ENCODE assay signal across 8 cellular contexts in the genomic region with DNA sequence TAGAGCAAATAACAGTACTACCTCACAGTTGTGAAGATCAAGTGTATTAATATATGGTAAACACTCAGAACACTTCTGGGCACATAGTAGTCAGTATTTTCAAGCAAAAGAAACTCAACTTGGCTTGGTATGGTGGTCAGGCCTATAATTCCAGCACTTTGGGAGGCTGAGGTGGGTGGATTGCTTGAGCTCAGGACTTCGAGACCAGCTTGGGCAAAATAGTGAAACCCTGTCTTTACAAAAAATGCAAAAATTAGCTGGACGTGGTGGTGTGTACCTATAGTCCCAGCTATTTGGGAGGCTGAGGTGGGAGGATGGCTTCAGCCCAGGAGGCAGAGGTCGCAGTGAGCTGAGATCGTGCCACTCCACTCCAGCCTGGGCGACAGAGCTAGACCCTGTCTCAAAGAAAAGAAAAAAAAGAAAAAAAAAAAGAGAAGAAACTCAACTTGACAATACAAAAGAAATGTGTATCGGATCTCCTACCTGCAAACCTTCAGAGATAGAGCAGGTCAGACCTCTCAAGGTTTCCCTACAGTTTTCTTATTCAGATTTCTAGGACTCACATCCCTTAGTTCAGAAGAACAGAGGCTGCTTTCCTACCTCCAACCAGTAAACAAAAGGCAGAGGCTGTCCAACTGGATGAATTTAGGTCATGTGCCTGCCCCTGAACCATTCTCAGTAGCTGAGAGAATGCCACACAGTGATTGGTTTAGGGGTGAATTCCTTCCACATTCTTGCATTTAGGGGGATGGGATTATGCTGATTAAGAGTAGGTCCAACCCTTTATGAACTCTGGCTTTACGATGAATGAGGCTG. TPM values are rescaled to one million over a fixed set of nuclear protein-coding genes. Genes with fewer than 3 reads are reported as not detected.
DNase-seq lines count a peak whose midpoint lies in the region; ATAC-seq, FAIRE-seq and TF ChIP-seq lines count a peak whose summit lies in the region.

No MANE protein-coding gene starts in this region.

- peaks cover 34% of the 10 kb centered on the region for H3K79me2 ChIP-seq in astrocyte (ENCODE audit: insufficient read depth, low read length)
- H3K79me2 ChIP-seq in keratinocyte (ENCODE audit: control insufficient read depth, insufficient read depth, low read length): peaks cover 32% of the 10 kb centered on the region

- CTCF ChIA-PET in Caco-2 (lab: Charles Lee): interaction anchor here (0.5 to 1.3 kb wide), 2 partner anchors 14 to 319 kb away, joined by 3 read pairs; no protein-coding TSS in a partner anchor

- peak overlapping the region; percentile 70 for H3K27ac Mint-ChIP-seq in Caco-2 (ENCODE audit: unreplicated experiment)
- peak overlapping the region; percentile 75 for H3K27ac Mint-ChIP-seq in astrocyte (ENCODE audit: unreplicated experiment)
- H3K27ac Mint-ChIP-seq in stimulated activated effector memory CD8-positive, alpha-beta T cell treated with anti-CD3 and anti-CD28 coated beads, Interleukin-12 subunit alpha, Interleukin-12 subunit beta, amount 100 ng/mL, for 72 hours: no peak overlapping the region

- no peak overlapping the region for H3K9ac ChIP-seq in astrocyte (ENCODE audit: low read length)
- H3K9ac ChIP-seq in keratinocyte (ENCODE audit: control insufficient read depth, extremely low read depth, insufficient read depth, low read length): no peak overlapping the region

- peak; percentile 83 to 84 for DNase-seq in Caco-2
- DNase-seq in Jurkat, Clone E6-1 (ENCODE audit: low read depth, low spot score): peak; percentile 40
- DNase-seq in astrocyte (ENCODE audit: low read depth): peak; percentile 77
- no peak for DNase-seq in keratinocyte (ENCODE audit: low read depth, low spot score)
- no peak for DNase-seq in activated CD8-positive, alpha-beta memory T cell treated with anti-CD3 and anti-CD28 coated beads, Interleukin-2, amount 50 U/mL, for 4 hours
- no peak for DNase-seq in UCSD-AML1 (lab: John Stamatoyannopoulos, UW; ENCODE audit: unreplicated experiment)
- no peak for DNase-seq in stimulated activated effector memory CD8-positive, alpha-beta T cell treated with anti-CD3 and anti-CD28 coated beads, Interleukin-12 subunit alpha, Interleukin-12 subunit beta, amount 100 ng/mL, for 72 hours (ENCODE audit: low spot score in 2 of 2)

- peaks cover 38% of the 10 kb centered on the region for H3K36me3 Mint-ChIP-seq in Caco-2 (ENCODE audit: insufficient read depth, unreplicated experiment)
- H3K36me3 Mint-ChIP-seq in astrocyte (ENCODE audit: low read depth, unreplicated experiment): peaks cover 7% of the 10 kb centered on the region
- peaks cover 38% of the 10 kb centered on the region for H3K36me3 Mint-ChIP-seq in stimulated activated effector memory CD8-positive, alpha-beta T cell treated with anti-CD3 and anti-CD28 coated beads, Interleukin-12 subunit alpha, Interleukin-12 subunit beta, amount 100 ng/mL, for 72 hours

- H4K20me1 ChIP-seq in astrocyte (ENCODE audit: insufficient read depth, low read length) (peaks cover 11% of the 10 kb centered on the region), keratinocyte (ENCODE audit: control insufficient read depth, extremely low read depth, insufficient read depth, low read length) (no peaks in the 10 kb centered on the region)

- dilution Hi-C loops in keratinocyte (cut with MboI; ENCODE audit: extremely low pct_ligation_motif_present, low sequenced_read_pairs): no loop called here

- H3K4me1 ChIP-seq in Caco-2 (0 out of 2 replicates have a peak, but pooled peaks cover 4% of the 10 kb centered on the region), astrocyte (ENCODE audit: insufficient read depth, low read length) (peaks cover 9% of the 10 kb centered on the region), keratinocyte (ENCODE audit: control insufficient read depth, extremely low read depth, insufficient read depth, low read length) (peaks cover 16% of the 10 kb centered on the region)

- POLR2A ChIA-PET in Caco-2 (lab: Charles Lee): interaction anchor here (0.6 to 1.8 kb wide), 3 partner anchors 14 to 449 kb away, joined by 4 to 10 read pairs (median 4); no protein-coding TSS in a partner anchor

- BruUV-seq in Caco-2 (replicated peaks; lab: Mats Ljungman, UMichigan): no TSS peak

- no peaks in the 10 kb centered on the region; the same call in 1 of the 2 replicates for H3K36me3 ChIP-seq in Caco-2 (ENCODE audit: control insufficient read depth, insufficient read depth, low read length)
- H3K36me3 ChIP-seq in astrocyte (ENCODE audit: insufficient read depth, low read length): peaks cover 11% of the 10 kb centered on the region
- peaks cover 4 to 6% of the 10 kb centered on the region in 2 experiments for H3K36me3 ChIP-seq in keratinocyte (ENCODE audit: control insufficient read depth in 2 of 2, extremely low read depth in 1 of 2, insufficient read depth in 2 of 2, low read length in 2 of 2)

- no peaks in the 10 kb centered on the region for H3K9me3 ChIP-seq in Caco-2
- no peaks in the 10 kb centered on the region for H3K9me3 ChIP-seq in astrocyte (ENCODE audit: insufficient read depth, low read depth, low read length)
- no peaks in the 10 kb centered on the region for H3K9me3 ChIP-seq in keratinocyte (ENCODE audit: control insufficient read depth, low read depth, low read length)

- no peaks in the 10 kb centered on the region for H3K27me3 Mint-ChIP-seq in Caco-2 (ENCODE audit: insufficient read depth, unreplicated experiment)
- no peaks in the 10 kb centered on the region for H3K27me3 Mint-ChIP-seq in astrocyte (ENCODE audit: low read depth, unreplicated experiment)

- FAIRE-seq in astrocyte (lab: Jason Lieb, UNC) (no peak), keratinocyte (lab: Jason Lieb, UNC) (no peak)

- H3K4me2 ChIP-seq in astrocyte (ENCODE audit: low read length): no peak overlapping the region
- no peak overlapping the region for H3K4me2 ChIP-seq in keratinocyte (ENCODE audit: control insufficient read depth, extremely low read depth, insufficient read depth, low read depth, low read length)

- no peaks in the 10 kb centered on the region for H3K27me3 ChIP-seq in Caco-2 (replicated peaks; ENCODE audit: control insufficient read depth, insufficient read depth, low read length)
- H3K27me3 ChIP-seq in astrocyte (ENCODE audit: insufficient read depth, low read length): no peaks in the 10 kb centered on the region
- H3K27me3 ChIP-seq in keratinocyte (ENCODE audit: control insufficient read depth, extremely low read depth, insufficient read depth, low read length): no peaks in the 10 kb centered on the region

- H3K4me1 Mint-ChIP-seq in Caco-2 (ENCODE audit: low read depth, unreplicated experiment): peaks cover 6% of the 10 kb centered on the region
- H3K4me1 Mint-ChIP-seq in astrocyte (ENCODE audit: low read depth, unreplicated experiment): peaks cover 1% of the 10 kb centered on the region
- H3K4me1 Mint-ChIP-seq in stimulated activated effector memory CD8-positive, alpha-beta T cell treated with anti-CD3 and anti-CD28 coated beads, Interleukin-12 subunit alpha, Interleukin-12 subunit beta, amount 100 ng/mL, for 72 hours: peaks cover 15% of the 10 kb centered on the region

- TF ChIP-seq CTCF in Caco-2 (IDR thresholded peaks at IDR 0.05; ENCODE audit: insufficient read depth in 1 of 2, low read depth in 1 of 2, low read length in 1 of 2, severe bottlenecking in 1 of 2, unreplicated experiment in 1 of 2) (no peak), astrocyte (IDR thresholded peaks at IDR 0.05; ENCODE audit: insufficient read depth, low read depth, low read length) (no peak), keratinocyte (optimal IDR thresholded peaks at IDR 0.05 in 1 of 3, IDR thresholded peaks at IDR 0.05 in 1 of 3, conservative IDR thresholded peaks at IDR 0.05 in 1 of 3; ENCODE audit: extremely low read depth in 1 of 3, insufficient read depth in 2 of 3, low read length in 3 of 3) (no peak)

- ATAC-seq in GM21529 (IDR thresholded peaks at IDR 0.05; ENCODE audit: unreplicated experiment): no peak
- no peak for ATAC-seq in stimulated activated effector memory CD8-positive, alpha-beta T cell treated with anti-CD3 and anti-CD28 coated beads, Interleukin-12 subunit alpha, Interleukin-12 subunit beta, amount 100 ng/mL, for 72 hours

- H2AFZ ChIP-seq in astrocyte (ENCODE audit: low read depth, low read length): peak overlapping the region; percentile 26
- peak overlapping the region; percentile 52 for H2AFZ ChIP-seq in keratinocyte (ENCODE audit: control insufficient read depth, low read length)

- intact Hi-C loops in Caco-2 (cut with micrococcal nuclease; ENCODE audit: unreplicated experiment): loop anchor here (1.0 kb wide), 1 partner anchor 14 kb away; no protein-coding TSS in a partner anchor

- H3K9me1 ChIP-seq in keratinocyte (ENCODE audit: control insufficient read depth, extremely low read depth, insufficient read depth, low read length): no peaks in the 10 kb centered on the region

- H3K27ac ChIP-seq in astrocyte (ENCODE audit: low read depth, low read length) (no peak overlapping the region), keratinocyte (ENCODE audit: control insufficient read depth, insufficient read depth, low read length) (no peak overlapping the region)

- H3K9me3 Mint-ChIP-seq in Caco-2 (ENCODE audit: unreplicated experiment): no peaks in the 10 kb centered on the region
- H3K9me3 Mint-ChIP-seq in astrocyte (ENCODE audit: unreplicated experiment): no peaks in the 10 kb centered on the region
- no peaks in the 10 kb centered on the region for H3K9me3 Mint-ChIP-seq in stimulated activated effector memory CD8-positive, alpha-beta T cell treated with anti-CD3 and anti-CD28 coated beads, Interleukin-12 subunit alpha, Interleukin-12 subunit beta, amount 100 ng/mL, for 72 hours

- H3K4me3 Mint-ChIP-seq in Caco-2 (ENCODE audit: unreplicated experiment) (peak overlapping the region; percentile 89), astrocyte (ENCODE audit: unreplicated experiment) (no peak overlapping the region)
- H3K4me3 Mint-ChIP-seq in stimulated activated effector memory CD8-positive, alpha-beta T cell treated with anti-CD3 and anti-CD28 coated beads, Interleukin-12 subunit alpha, Interleukin-12 subunit beta, amount 100 ng/mL, for 72 hours: no peak overlapping the region

- H3K4me3 ChIP-seq in Caco-2 (ENCODE audit: low read depth, low read length) (peak overlapping the region; percentile 30), astrocyte (ENCODE audit: insufficient read depth, low read depth, low read length) (no peak overlapping the region), keratinocyte (ENCODE audit: control insufficient read depth in 2 of 3, extremely low read depth in 1 of 3, insufficient read depth in 2 of 3, low read depth in 1 of 3, low read length in 3 of 3) (no peak overlapping the region)
- H3K4me3 ChIP-seq in Jurkat, Clone E6-1 (ENCODE audit: low read length): no peak overlapping the region

RNA-seq across cellular contexts. Expression of gene KPNA2, which starts 1.7 kb away (rescaled TPM):
- total RNA-seq in Caco-2 (2022) (324 and 339 TPM in 2 replicates), astrocyte (183 and 208 TPM in 2 replicates)
- polyA plus RNA-seq in Jurkat, Clone E6-1 (2012; ENCODE audit: insufficient read depth, insufficient read length): 428 TPM
- 96.2 to 233 TPM (median 186 TPM) in 3 replicates for polyA plus RNA-seq in keratinocyte
- 35.8 TPM for polyA plus RNA-seq in keratinocyte (2011; ENCODE audit: low read depth)
- polyA plus RNA-seq in keratinocyte (2011; cell fraction: cytosol; rRNA removed): 113 and 171 TPM in 2 replicates
- 136 and 140 TPM in 2 replicates for polyA plus RNA-seq in keratinocyte (2011; cell fraction: nucleus; rRNA removed)
- 56.6 and 182 TPM in 2 replicates for polyA plus RNA-seq in keratinocyte (2012; ENCODE audit: low replicate concordance)
- 188 to 319 TPM (median 205 TPM) in 3 replicates for polyA minus RNA-seq in keratinocyte
- 149 TPM for polyA minus RNA-seq in keratinocyte (2011; cell fraction: cytosol; rRNA and poly(A)+ RNA removed)
- 71.4 and 123 TPM in 2 replicates for polyA minus RNA-seq in keratinocyte (2011; cell fraction: nucleus; rRNA and poly(A)+ RNA removed)

RNA-seq across cellular contexts. Expression of gene C17orf58, which starts 37.6 kb away (rescaled TPM):
- total RNA-seq in Caco-2 (2022) (13.5 and 14.4 TPM in 2 replicates), astrocyte (8.5 and 9.2 TPM in 2 replicates)
- 9.9 TPM for polyA plus RNA-seq in Jurkat, Clone E6-1 (2012; ENCODE audit: insufficient read depth, insufficient read length)
- 4.3 to 6.4 TPM (median 6.1 TPM) in 3 replicates for polyA plus RNA-seq in keratinocyte
- polyA plus RNA-seq in keratinocyte (2011; ENCODE audit: low read depth): 4.6 TPM
- 4.4 and 6.8 TPM in 2 replicates for polyA plus RNA-seq in keratinocyte (2011; cell fraction: cytosol; rRNA removed)
- polyA plus RNA-seq in keratinocyte (2011; cell fraction: nucleus; rRNA removed): 2.2 and 2.7 TPM in 2 replicates
- polyA plus RNA-seq in keratinocyte (2012; ENCODE audit: low replicate concordance): 4.2 and 5.8 TPM in 2 replicates
- 2.8 to 5.4 TPM (median 3.2 TPM) in 3 replicates for polyA minus RNA-seq in keratinocyte
- polyA minus RNA-seq in keratinocyte (2011; cell fraction: cytosol; rRNA and poly(A)+ RNA removed): 6.1 TPM
- polyA minus RNA-seq in keratinocyte (2011; cell fraction: nucleus; rRNA and poly(A)+ RNA removed): 1.3 and 1.6 TPM in 2 replicates

Comparison
In these comparisons a context has a peak if more than half of its experiments do, and no peak if none do; other contexts are left out.
1. DNase-seq: peak in Caco-2 (2 of 2), Jurkat, Clone E6-1 (single experiment) and astrocyte (single experiment); none in keratinocyte (single experiment), activated CD8-positive, alpha-beta memory T cell treated with anti-CD3 and anti-CD28 coated beads, Interleukin-2, amount 50 U/mL, for 4 hours (single experiment), UCSD-AML1 (single experiment) and stimulated activated effector memory CD8-positive, alpha-beta T cell treated with anti-CD3 and anti-CD28 coated beads, Interleukin-12 subunit alpha, Interleukin-12 subunit beta, amount 100 ng/mL, for 72 hours (0 of 2).